ENCODE assay signal across 8 cellular contexts in the genomic region with DNA sequence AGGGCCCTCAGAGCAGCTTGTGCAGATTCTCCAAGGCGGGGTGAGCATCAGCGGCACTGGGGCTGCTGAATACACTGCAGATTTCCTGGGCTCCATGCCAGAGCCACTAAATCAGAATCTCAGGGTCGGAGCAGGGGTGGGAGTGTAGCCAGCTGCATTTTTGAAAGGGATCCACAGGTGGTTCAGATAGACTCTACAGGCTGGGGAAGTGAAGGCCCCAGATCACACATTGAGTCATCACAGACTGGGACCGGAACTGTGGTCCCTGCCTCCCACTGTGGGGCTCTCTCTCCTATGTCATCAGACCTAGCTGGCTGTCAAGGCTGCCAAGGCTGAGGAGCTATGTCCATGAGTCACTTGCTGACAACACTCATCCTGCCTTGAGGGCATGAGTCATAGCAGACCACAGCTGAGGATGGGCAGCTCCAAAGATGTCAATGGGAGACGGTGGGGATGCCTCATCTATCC.
DNase-seq lines count a peak whose midpoint lies in the region; ATAC-seq and TF ChIP-seq lines count a peak whose summit lies in the region.

No MANE protein-coding gene starts in this region.

- peaks cover 0 to 5% of the 10 kb centered on the region in 2 donors for H3K27me3 Mint-ChIP-seq in T-cell

- H3K36me3 Mint-ChIP-seq in T-cell, result no peaks in the 10 kb centered on the region

- H3K9me3 Mint-ChIP-seq in T-cell, result no peaks in the 10 kb centered on the region

- POLR2A ChIA-PET in T-cell (lab: Charles Lee), result no interaction called here

- CTCF ChIA-PET in T-cell (lab: Charles Lee), result no interaction called here

- ATAC-seq in HG03469 (IDR thresholded peaks at IDR 0.05; ENCODE audit: unreplicated experiment) (peak; percentile 99), T-cell (replicated peaks in 1 of 4) (peak in 3 of 4 experiments; percentile 55 to 88 (median 65))

- H3K4me3 Mint-ChIP-seq in T-cell, result no peak overlapping the region

- no peaks in the 10 kb centered on the region for H3K4me1 Mint-ChIP-seq in T-cell

- DNase-seq in DMS53 (lab: John Stamatoyannopoulos, UW), result peak; percentile 97
- DNase-seq in GM20000 (ENCODE audit: low spot score), result peak; percentile 43
- DNase-seq in T-cell, result peak in 1 of 34 experiments; percentile 3
- peak; percentile 86 for DNase-seq in dedifferentiated amniotic fluid mesenchymal stem cell (ENCODE audit: extremely low spot score)
- DNase-seq in pulmonary artery endothelial cell (ENCODE audit: low read depth, low spot score), result peak; percentile 56
- no peak for DNase-seq in ureter (ENCODE audit: low spot score)
- DNase-seq in NCI-H510A treated with DMSO at 0.1 percent for 48 hours (lab: John Stamatoyannopoulos, UW), result no peak

- no peak overlapping the region for H3K27ac Mint-ChIP-seq in T-cell

- no peak for TF ChIP-seq CTCF in GM20000 (IDR thresholded peaks at IDR 0.05; ENCODE audit: extremely low read depth, missing control alignments)

Comparison
In these comparisons a context has a peak if more than half of its experiments do, and no peak if none do; other contexts are left out.
1. DNase-seq: peak in DMS53 (single experiment), GM20000 (single experiment), dedifferentiated amniotic fluid mesenchymal stem cell (single experiment) and pulmonary artery endothelial cell (single experiment); none in ureter (single experiment) and NCI-H510A treated with DMSO at 0.1 percent for 48 hours (single experiment).